ENCODE assay signal across 23 cellular contexts in the genomic region with DNA sequence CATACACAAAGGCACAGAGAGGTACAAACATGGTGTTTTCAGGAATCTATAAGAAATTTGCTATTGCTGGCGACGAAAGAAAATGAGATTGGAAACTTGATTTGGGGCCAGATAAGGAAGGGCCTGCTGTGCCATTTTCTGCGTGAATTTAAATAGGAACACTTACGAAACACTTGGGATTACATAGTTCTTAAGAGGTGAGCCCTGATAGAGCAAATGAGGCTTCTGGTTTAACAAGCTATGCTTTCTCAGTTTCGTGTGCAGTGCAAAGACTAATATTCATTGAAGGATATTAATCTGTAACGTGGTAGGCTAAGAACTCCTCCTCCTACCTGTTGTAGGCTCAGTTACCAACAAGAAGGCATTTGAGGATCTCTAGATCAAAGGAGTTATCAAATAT.
"Had no signal": no experiment of that assay in that cellular context is flagged by ENCODE, and none has a peak within 500 bp of the region (broad histone marks: within the 10 kb centered on the region; RNA-seq: fewer than 3 reads in every experiment).

No MANE protein-coding gene starts in this region.

- H3K4me1 Mint-ChIP-seq: stimulated activated naive CD8-positive, alpha-beta T cell treated with anti-CD3 and anti-CD28 coated beads, Interleukin-15, amount 100 ng/mL, for 72 hours had no signal

- H3K79me2 ChIP-seq: hepatocyte, parathyroid adenoma had no signal

- H3K27ac Mint-ChIP-seq: progenitor cell of endocrine pancreas had no signal

- H2AFZ ChIP-seq: hepatocyte, parathyroid adenoma had no signal

- H3K9me3 Mint-ChIP-seq: natural killer cell; stimulated activated naive CD8-positive, alpha-beta T cell treated with anti-CD3 and anti-CD28 coated beads, Interleukin-15, amount 100 ng/mL, for 72 hours had no signal

- H3K27ac ChIP-seq: dorsolateral prefrontal cortex, foreskin keratinocyte, gastroesophageal sphincter, heart left ventricle, hepatocyte, parathyroid adenoma had no signal

- H3K4me1 ChIP-seq: foreskin keratinocyte, parathyroid adenoma had no signal

- H3K4me2 ChIP-seq: hepatocyte had no signal

- H3K4me3 ChIP-seq: dorsolateral prefrontal cortex, gastroesophageal sphincter, heart left ventricle, hepatocyte, right lobe of liver, suprapubic skin had no signal

- H3K9me3 ChIP-seq: gastroesophageal sphincter, heart left ventricle, right lobe of liver, suprapubic skin had no signal

- H3K9ac ChIP-seq: parathyroid adenoma had no signal

- H3K27me3 ChIP-seq: dorsolateral prefrontal cortex, foreskin keratinocyte, gastroesophageal sphincter, heart left ventricle, hepatocyte, right lobe of liver, suprapubic skin had no signal

- ATAC-seq: gastroesophageal sphincter; natural killer cell; stimulated activated naive CD8-positive, alpha-beta T cell treated with anti-CD3 and anti-CD28 coated beads, Interleukin-15, amount 100 ng/mL, for 72 hours had no signal

- H3K4me3 Mint-ChIP-seq: natural killer cell; stimulated activated naive CD8-positive, alpha-beta T cell treated with anti-CD3 and anti-CD28 coated beads, Interleukin-15, amount 100 ng/mL, for 72 hours had no signal

- DNase-seq: dorsolateral prefrontal cortex; effector CD4-positive, alpha-beta T cell; foreskin keratinocyte; heart left ventricle; kidney; natural killer cell; occipital lobe; small intestine; stimulated activated CD4-positive, alpha-beta T cell treated with anti-CD3 and anti-CD28 coated beads, Interleukin-12 subunit alpha, Interleukin-12 subunit beta, amount 100 ng/mL, for 4 hours; stimulated activated CD4-positive, alpha-beta T cell treated with anti-CD3 and anti-CD28 coated beads, Interleukin-1b, Interleukin-23, amount 100 ng/mL, for 48 hours; stimulated activated CD4-positive, alpha-beta T cell treated with anti-CD3 and anti-CD28 coated beads, Interleukin-4, amount 100 ng/mL, for 1 hour; stimulated activated CD8-positive, alpha-beta memory T cell treated with anti-CD3 and anti-CD28 coated beads, Interleukin-4, amount 100 ng/mL, for 48 hours; stimulated activated naive CD4-positive, alpha-beta T cell; stimulated activated naive CD8-positive, alpha-beta T cell treated with anti-CD3 and anti-CD28 coated beads, Interleukin-15, amount 100 ng/mL, for 72 hours; trophoblast cell had no signal

- FAIRE-seq: colon, kidney, small intestine, urothelium cell line had no signal

- H3K36me3 ChIP-seq: right lobe of liver had no signal

- H3K27me3 Mint-ChIP-seq: progenitor cell of endocrine pancreas; stimulated activated naive CD8-positive, alpha-beta T cell treated with anti-CD3 and anti-CD28 coated beads, Interleukin-15, amount 100 ng/mL, for 72 hours had no signal
